Comparison of ENCODE assay signal across 10 cellular contexts in genomic region chr10:99523251-99523773, GRCh38. TPM values are rescaled to one million over a fixed set of nuclear protein-coding genes. Genes with fewer than 3 reads are reported as not detected.
DNase-seq lines count a peak whose midpoint lies in the region; ATAC-seq and TF ChIP-seq lines count a peak whose summit lies in the region.
"Had no signal": no experiment of that assay in that cellular context is flagged by ENCODE, and none has a peak within 500 bp of the region (broad histone marks: within the 10 kb centered on the region; RNA-seq: fewer than 3 reads in every experiment).

No MANE protein-coding gene starts in this region.

- no peak for DNase-seq in left ventricle myocardium inferior
- DNase-seq in left cardiac atrium: no peak
- peak; percentile 35 for DNase-seq in amniotic epithelial cell (ENCODE audit: low read depth)
- peak; percentile 88 for DNase-seq in mesendoderm
- DNase-seq in transverse colon: peak; percentile 26
- DNase-seq in hepatic stellate cell (ENCODE audit: low spot score): no peak
- no peak for DNase-seq in COLO829 (ENCODE audit: low spot score)
- DNase-seq: NCI-H2081 treated with DMSO at 0.1 percent for 48 hours had no signal

- no peak overlapping the region for H4K5ac ChIP-seq in mesendoderm (ENCODE audit: low read length)

- in situ Hi-C loops in transverse colon (cut with MboI; ENCODE audit: low pct_ligation_motif_present in 1 of 4, low pct_unique_long_range_greater_than_20kb in 1 of 4, low sequenced_read_pairs in 3 of 4): loop anchor here in 1 of 4 donors (10.0 kb wide), 1 partner anchor 89 kb away; the partner anchor contains the start of gene GOT1

- H3K27ac ChIP-seq in left ventricle myocardium inferior (replicated peaks) (no peak overlapping the region), mesendoderm (ENCODE audit: low read depth, low read length) (no peak overlapping the region), transverse colon (peak overlapping the region; percentile 86 to 94 (median 90))
- H3K27ac ChIP-seq: BLaER1 treated with 17β-estradiol and CSF1 and Interleukin-3, amounts not matched to agents 10 nM and 100 nM had no signal

- no peaks in the 10 kb centered on the region for H3K9me3 ChIP-seq in left ventricle myocardium inferior (replicated peaks)
- no peaks in the 10 kb centered on the region for H3K9me3 ChIP-seq in transverse colon

- no peaks in the 10 kb centered on the region for H3K79me1 ChIP-seq in mesendoderm (ENCODE audit: low read length)

- intact Hi-C loops in left ventricle myocardium inferior (cut with micrococcal nuclease): no loop called here
- intact Hi-C loops in left cardiac atrium (cut with DNase I): no loop called here
- intact Hi-C loops in transverse colon (cut with DNase I; ENCODE audit: low total_unique reads): no loop called here

- no peak overlapping the region for H2BK5ac ChIP-seq in mesendoderm (ENCODE audit: low read length)

- TF ChIP-seq CTCF in left ventricle myocardium inferior (IDR thresholded peaks at IDR 0.05; ENCODE audit: borderline replicate concordance) (no peak), transverse colon (IDR thresholded peaks at IDR 0.05) (no peak)

- H2BK120ac ChIP-seq in mesendoderm (ENCODE audit: low read depth, low read length): no peak overlapping the region

- no peak for TF ChIP-seq EP300 in transverse colon (IDR thresholded peaks at IDR 0.05; ENCODE audit: low read depth)

- no peak for ATAC-seq in left cardiac atrium
- no peak for ATAC-seq in GM19328 (IDR thresholded peaks at IDR 0.05; ENCODE audit: unreplicated experiment)

- no peak overlapping the region for H4K8ac ChIP-seq in mesendoderm (ENCODE audit: low read depth, low read length)

- H3K4me1 ChIP-seq in left ventricle myocardium inferior (peaks cover 38% of the 10 kb centered on the region), mesendoderm (ENCODE audit: control insufficient read depth, low read depth, low read length) (peaks cover 17% of the 10 kb centered on the region), transverse colon (peaks cover 4 to 74% (median 29%) of the 10 kb centered on the region in 4 donors)
- H3K4me1 ChIP-seq: BLaER1 treated with 17β-estradiol and CSF1 and Interleukin-3, amounts not matched to agents 10 nM and 100 nM had no signal

- H3K79me2 ChIP-seq in mesendoderm (ENCODE audit: control insufficient read depth, insufficient read depth, low read length): no peaks in the 10 kb centered on the region

- H2BK15ac ChIP-seq in mesendoderm (replicated peaks; ENCODE audit: low read depth): no peak overlapping the region

- H3K56ac ChIP-seq in mesendoderm (ENCODE audit: low read length): peak overlapping the region; percentile 17

- H3K27me3 ChIP-seq in left ventricle myocardium inferior (ENCODE audit: low read depth) (peaks cover 100% of the 10 kb centered on the region), mesendoderm (ENCODE audit: insufficient read depth, low read length, poor library complexity) (peaks cover 69% of the 10 kb centered on the region), transverse colon (peaks cover 97% of the 10 kb centered on the region)

- peak; percentile 31 for TF ChIP-seq POLR2A in transverse colon (IDR thresholded peaks at IDR 0.05)

- no CpG with 5 or more reads among the region's 25 CpGs for WGBS in mesendoderm (ENCODE audit: extremely low coverage, insufficient coverage, low lambda C conversion rate)
- 3 to 4% methylated on average over 11 to 24 of the region's 25 CpGs for WGBS in transverse colon (ENCODE audit: low coverage in 1 of 2), 2 donors

- no peak overlapping the region for H3K4ac ChIP-seq in mesendoderm (ENCODE audit: low read depth, low read length)

- no peak overlapping the region for H3K9ac ChIP-seq in mesendoderm (ENCODE audit: low read length)
- H3K9ac ChIP-seq: BLaER1 treated with 17β-estradiol and CSF1 and Interleukin-3, amounts not matched to agents 10 nM and 100 nM had no signal

- H3K4me3 ChIP-seq in left ventricle myocardium inferior (peak overlapping the region; percentile 29), mesendoderm (ENCODE audit: low read length) (no peak overlapping the region), transverse colon (peak overlapping the region; percentile 11 to 34 (median 14))
- H3K4me3 ChIP-seq: BLaER1 treated with 17β-estradiol and CSF1 and Interleukin-3, amounts not matched to agents 10 nM and 100 nM had no signal

- peak overlapping the region; percentile 45 for H3K4me2 ChIP-seq in mesendoderm (ENCODE audit: low read length)
- H3K4me2 ChIP-seq: BLaER1 treated with 17β-estradiol and CSF1 and Interleukin-3, amounts not matched to agents 10 nM and 100 nM had no signal

- no peak overlapping the region for H3K18ac ChIP-seq in mesendoderm (ENCODE audit: low read length)

- no peak overlapping the region for H3K23ac ChIP-seq in mesendoderm (ENCODE audit: low read length)

- no peak overlapping the region for H2AK5ac ChIP-seq in mesendoderm (ENCODE audit: low read length)

- H3K36me3 ChIP-seq in left ventricle myocardium inferior (no peaks in the 10 kb centered on the region), mesendoderm (ENCODE audit: control insufficient read depth, insufficient read depth, low read length) (no peaks in the 10 kb centered on the region), transverse colon (no peaks in the 10 kb centered on the region)
- H3K36me3 ChIP-seq: BLaER1 treated with 17β-estradiol and CSF1 and Interleukin-3, amounts not matched to agents 10 nM and 100 nM had no signal

RNA-seq across cellular contexts. Expression of gene NKX2-3, which starts 9.4 kb away (rescaled TPM):
- total RNA-seq in left ventricle myocardium inferior: not detected
- not detected for total RNA-seq in left cardiac atrium
- not detected for polyA plus RNA-seq in mesendoderm (2013, experiment 1 of 2)
- polyA plus RNA-seq in mesendoderm (2013, experiment 2 of 2): not detected
- 10 to 100 TPM in 2 of 4 donors, 1 to 10 TPM in 2; 7.0 to 11.1 (median 9.7) TPM for total RNA-seq in transverse colon

Comparison
In these comparisons a context has a peak if more than half of its experiments do, and no peak if none do; other contexts are left out.
1. DNase-seq: peak in amniotic epithelial cell (single experiment), mesendoderm (single experiment) and transverse colon (single experiment); none in left ventricle myocardium inferior (single experiment), left cardiac atrium (single experiment), hepatic stellate cell (single experiment) and COLO829 (single experiment).
2. H3K27ac ChIP-seq: peak in transverse colon (4 of 4); none in left ventricle myocardium inferior (single experiment) and mesendoderm (single experiment).